10 cellular contexts compared by ENCODE assay signal in the genomic region with DNA sequence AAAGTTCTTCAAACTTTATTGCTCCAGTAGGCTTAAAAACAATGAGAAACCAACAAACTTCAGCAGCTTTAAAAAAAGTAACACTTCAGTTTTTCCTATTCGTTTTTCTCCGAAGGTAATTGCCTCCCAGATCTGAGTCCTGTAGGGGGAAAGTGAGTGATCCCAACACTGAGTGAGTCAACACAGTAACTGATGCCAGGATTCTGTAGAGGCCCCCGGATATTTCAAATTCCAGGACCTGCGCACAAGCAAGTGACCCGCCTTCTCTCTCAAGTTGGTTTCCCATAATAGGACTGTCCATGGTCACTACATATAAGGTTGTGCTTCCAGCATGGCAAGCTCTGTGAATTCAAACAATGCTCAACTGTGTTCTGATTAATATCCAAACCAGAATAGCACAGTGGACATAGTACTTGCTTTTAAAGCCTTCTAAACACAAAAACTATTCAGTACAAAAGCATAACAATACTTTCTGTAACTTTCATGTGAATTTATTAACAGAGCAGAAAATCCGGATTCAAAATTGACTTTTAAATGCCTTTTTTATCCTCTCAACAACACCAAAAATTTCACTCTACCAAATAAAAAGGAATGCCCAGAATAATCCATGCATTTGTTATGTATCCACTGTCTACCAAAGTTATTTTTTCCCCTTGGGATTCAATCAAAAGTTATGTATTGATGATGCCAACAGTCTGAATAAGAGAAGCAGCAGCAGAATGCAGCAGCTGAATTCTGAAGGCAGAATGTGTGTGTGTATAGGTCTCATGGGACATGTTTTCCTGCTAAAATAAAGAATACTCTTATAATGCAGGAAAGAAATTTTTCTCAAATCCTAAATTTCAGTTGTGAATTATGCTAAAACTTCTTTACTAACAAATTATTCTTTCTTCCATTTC. TPM values are rescaled to one million over a fixed set of nuclear protein-coding genes. Genes with fewer than 3 reads are reported as not detected.
DNase-seq lines count a peak whose midpoint lies in the region; ATAC-seq and TF ChIP-seq lines count a peak whose summit lies in the region.
"Had no signal": no experiment of that assay in that cellular context is flagged by ENCODE, and none has a peak within 500 bp of the region (broad histone marks: within the 10 kb centered on the region; RNA-seq: fewer than 3 reads in every experiment).

A gene (minus strand): TSS at position 194 of the 899 bp plus-strand sequence. CDS start 237 bp downstream, outside the sequence.

- intact Hi-C loops in CD4-positive, alpha-beta T cell (cut with DNase I, micrococcal nuclease), result no loop called here

- H3K27ac Mint-ChIP-seq in osteocyte (ENCODE audit: unreplicated experiment), result peak within 1 kb of the TSS; percentile 94
- no peak within 1 kb of the TSS for H3K27ac Mint-ChIP-seq in CD4-positive, alpha-beta T cell

- no peaks in the 10 kb centered on the region for H3K27me3 Mint-ChIP-seq in osteocyte (ENCODE audit: unreplicated experiment)
- H3K27me3 Mint-ChIP-seq in CD4-positive, alpha-beta T cell, result no peaks in the 10 kb centered on the region

- peaks cover 4% of the 10 kb centered on the region for H3K9me3 Mint-ChIP-seq in osteocyte (ENCODE audit: unreplicated experiment)
- H3K9me3 Mint-ChIP-seq in CD4-positive, alpha-beta T cell, result peaks cover 2% of the 10 kb centered on the region

- POLR2A ChIA-PET in AG04449 (lab: Yijun Ruan, JAX), result no interaction called here
- POLR2A ChIA-PET in CD4-positive, alpha-beta T cell (lab: Charles Lee), result no interaction called here

- no peaks in the 10 kb centered on the region for H3K4me1 ChIP-seq in right atrium auricular region
- H3K4me1 ChIP-seq: BLaER1 had no signal

- ATAC-seq in HG03159 (IDR thresholded peaks at IDR 0.05; ENCODE audit: unreplicated experiment) (no peak), GM21367 (IDR thresholded peaks at IDR 0.05; ENCODE audit: unreplicated experiment) (no peak)
- ATAC-seq in CD4-positive, alpha-beta T cell (ENCODE audit: poor library complexity), result no peak
- ATAC-seq: stimulated activated naive CD8-positive, alpha-beta T cell treated with anti-CD3 and anti-CD28 coated beads, Interleukin-15, Interleukin-2, amounts not matched to agents 100 U/mL and 50 U/mL, for 24 hours had no signal

- CTCF ChIA-PET in AG04449 (lab: Yijun Ruan, JAX), result no interaction called here
- CTCF ChIA-PET in CD4-positive, alpha-beta T cell (lab: Charles Lee), result no interaction called here

- no peaks in the 10 kb centered on the region for H3K36me3 ChIP-seq in right atrium auricular region
- H3K36me3 ChIP-seq: BLaER1 had no signal

- H3K9me3 ChIP-seq in right atrium auricular region, result no peaks in the 10 kb centered on the region
- H3K9me3 ChIP-seq in CD4-positive, alpha-beta T cell (ENCODE audit: control insufficient read depth, low read length), result no peaks in the 10 kb centered on the region

- peaks cover 45% of the 10 kb centered on the region for H3K4me1 Mint-ChIP-seq in osteocyte (ENCODE audit: unreplicated experiment)
- H3K4me1 Mint-ChIP-seq in CD4-positive, alpha-beta T cell (ENCODE audit: low read depth), result no peaks in the 10 kb centered on the region

- no peaks in the 10 kb centered on the region for H3K36me3 Mint-ChIP-seq in osteocyte (ENCODE audit: unreplicated experiment)
- no peaks in the 10 kb centered on the region for H3K36me3 Mint-ChIP-seq in CD4-positive, alpha-beta T cell (ENCODE audit: low read depth)

- peak within 1 kb of the TSS; percentile 41 to 79 for H3K27ac ChIP-seq in right atrium auricular region
- H3K27ac ChIP-seq in CD4-positive, alpha-beta T cell (ENCODE audit: low read depth, low read length), result no peak within 1 kb of the TSS
- H3K27ac ChIP-seq: BLaER1 had no signal

- TF ChIP-seq CTCF in AG04449 (IDR thresholded peaks at IDR 0.05; ENCODE audit: insufficient read depth, low read length, missing control alignments) (no peak), right atrium auricular region (IDR thresholded peaks at IDR 0.05) (no peak), osteocyte (IDR thresholded peaks at IDR 0.05) (peak; percentile 29)
- no peak for TF ChIP-seq CTCF in CD4-positive, alpha-beta T cell (IDR thresholded peaks at IDR 0.05)

- H3K4me3 ChIP-seq in AG04449 (ENCODE audit: low read depth, low read length) (peak within 1 kb of the TSS; percentile 40), right atrium auricular region (peak within 1 kb of the TSS; percentile 41 to 42)
- H3K4me3 ChIP-seq: BLaER1 had no signal

- no peaks in the 10 kb centered on the region for H3K27me3 ChIP-seq in right atrium auricular region
- no peaks in the 10 kb centered on the region for H3K27me3 ChIP-seq in CD4-positive, alpha-beta T cell (ENCODE audit: control insufficient read depth, insufficient read depth, low read length)

- DNase-seq in AG04449 (ENCODE audit: low read depth, low spot score) (peak; percentile 21), anterior cingulate cortex (lab: John Stamatoyannopoulos, UW) (peak in 31 of 58 donors; percentile 0 to 52 (median 7)), right atrium auricular region (ENCODE audit: low spot score) (peak; percentile 75), osteocyte (ENCODE audit: extremely low spot score, unreplicated experiment) (peak; percentile 86), NCI-H526 (lab: John Stamatoyannopoulos, UW) (no peak)
- DNase-seq in CD4-positive, alpha-beta T cell, result no peak
- DNase-seq: stimulated activated naive CD8-positive, alpha-beta T cell treated with anti-CD3 and anti-CD28 coated beads, Interleukin-15, Interleukin-2, amounts not matched to agents 100 U/mL and 50 U/mL, for 24 hours had no signal

- H3K4me3 Mint-ChIP-seq in osteocyte (ENCODE audit: unreplicated experiment), result peak within 1 kb of the TSS; percentile 84
- no peak within 1 kb of the TSS for H3K4me3 Mint-ChIP-seq in CD4-positive, alpha-beta T cell

RNA-seq across cellular contexts. Expression of the gene that starts here (rescaled TPM):
- 100 to 1,000 TPM; 111 to 135 TPM for total RNA-seq in right atrium auricular region
- total RNA-seq in osteocyte, result 317 and 334 TPM in 2 replicates
- total RNA-seq in CD4-positive, alpha-beta T cell, result under 1 TPM; 0.20 to 0.47 TPM

Comparison
In these comparisons a context has a peak if more than half of its experiments do, and no peak if none do; other contexts are left out.
1. RNA of the gene that starts here (total RNA-seq): 317 to 334 TPM in osteocyte and 111 to 135 TPM in right atrium auricular region; 0.20 to 0.47 TPM in CD4-positive, alpha-beta T cell; every median in the first group is over 10 times any median in the second.
2. DNase-seq: peak in AG04449 (single experiment), anterior cingulate cortex (31 of 58), right atrium auricular region (single experiment) and osteocyte (single experiment); none in NCI-H526 (0 of 2) and CD4-positive, alpha-beta T cell (0 of 10).